1 cellular context compared by ENCODE assay signal in the genomic region with DNA sequence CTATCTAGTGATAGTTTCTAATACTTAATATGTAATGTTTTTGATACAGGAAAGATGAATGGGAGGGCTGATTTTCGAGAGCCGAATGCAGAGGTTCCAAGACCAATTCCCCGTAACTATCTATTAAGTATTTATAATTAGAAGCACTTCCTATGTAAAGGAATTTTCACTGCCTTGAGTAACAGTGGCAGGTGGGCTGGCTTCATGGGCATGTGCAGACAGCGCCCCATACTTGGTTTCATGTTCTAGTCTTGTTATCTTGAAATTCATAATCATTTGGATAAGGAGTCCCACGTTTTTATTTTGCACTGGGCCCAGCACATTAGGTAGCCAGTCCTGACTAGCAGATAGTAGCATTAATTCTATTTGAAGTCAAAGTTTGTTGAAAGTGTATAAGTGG.
TF ChIP-seq lines count a peak whose summit lies in the region.

No MANE protein-coding gene starts in this region.

TF ChIP-seq in SK-N-SH, 30 proteins besides CTCF, POLR2A, EP300 and RAD21 (continued from another document):
- TF ChIP-seq SIN3A (IDR thresholded peaks at IDR 0.05; ENCODE audit: borderline replicate concordance, low read depth, low read length) (no peak), FOXJ3 (CRISPR knock-in tag; IDR thresholded peaks at IDR 0.05) (no peak), FOXM1 (IDR thresholded peaks at IDR 0.05; ENCODE audit: low read depth) (no peak), RCOR1 (IDR thresholded peaks at IDR 0.05; ENCODE audit: low read length) (no peak), RXRA (IDR thresholded peaks at IDR 0.05; ENCODE audit: borderline replicate concordance, low read depth) (no peak)
TF ChIP-seq in SK-N-SH: peak in this region for 0.
